ENCODE assay signal across 1 cellular context in the genomic region with DNA sequence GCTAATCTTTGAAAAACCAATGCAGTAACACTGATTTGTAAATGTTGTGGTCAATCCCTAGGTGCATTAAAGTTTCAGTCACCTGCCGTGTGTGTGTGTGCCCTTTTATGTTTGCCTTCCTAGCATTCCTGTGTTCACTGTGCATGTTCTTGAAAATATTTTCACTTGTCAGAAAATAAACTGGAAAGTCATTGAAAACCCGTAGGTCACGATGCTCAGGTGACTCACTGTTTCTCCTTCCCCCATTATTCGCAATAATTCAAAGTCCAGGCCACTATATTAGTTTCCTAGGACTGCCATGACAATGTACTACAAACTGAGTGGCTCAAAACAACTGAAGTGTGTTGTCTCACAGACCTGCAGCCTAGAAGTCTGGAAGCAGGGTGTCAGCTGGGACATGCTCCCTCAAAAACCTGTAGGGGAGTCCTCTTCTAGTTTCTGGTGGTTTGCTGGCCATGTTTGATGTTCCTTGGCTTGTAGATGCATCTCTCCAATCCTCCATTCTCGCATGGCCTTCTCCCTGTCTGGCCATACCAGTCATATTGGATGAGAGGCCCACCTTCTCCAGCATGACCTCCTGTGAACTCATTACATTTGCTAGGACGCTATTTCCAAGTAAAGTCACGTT.
TF ChIP-seq lines count a peak whose summit lies in the region.

No MANE protein-coding gene starts in this region.

TF ChIP-seq in GM23338, 12 proteins besides CTCF, POLR2A, EP300 and RAD21:
- TF ChIP-seq EZH2 (IDR thresholded peaks at IDR 0.05; ENCODE audit: low read depth, unreplicated experiment) (no peak), CREB1 (CRISPR knock-in tag; IDR thresholded peaks at IDR 0.05; ENCODE audit: low read depth) (no peak), POLR2AphosphoS5 (IDR thresholded peaks at IDR 0.05; ENCODE audit: low read depth) (no peak), EZH2phosphoT487 (IDR thresholded peaks at IDR 0.05; ENCODE audit: unreplicated experiment) (no peak), ZNF331 (CRISPR knock-in tag; IDR thresholded peaks at IDR 0.05; ENCODE audit: low read depth) (no peak), JUNB (IDR thresholded peaks at IDR 0.05; ENCODE audit: unreplicated experiment) (no peak), ZNF114 (CRISPR knock-in tag; IDR thresholded peaks at IDR 0.05) (no peak)
- TF ChIP-seq, protein P1, sequence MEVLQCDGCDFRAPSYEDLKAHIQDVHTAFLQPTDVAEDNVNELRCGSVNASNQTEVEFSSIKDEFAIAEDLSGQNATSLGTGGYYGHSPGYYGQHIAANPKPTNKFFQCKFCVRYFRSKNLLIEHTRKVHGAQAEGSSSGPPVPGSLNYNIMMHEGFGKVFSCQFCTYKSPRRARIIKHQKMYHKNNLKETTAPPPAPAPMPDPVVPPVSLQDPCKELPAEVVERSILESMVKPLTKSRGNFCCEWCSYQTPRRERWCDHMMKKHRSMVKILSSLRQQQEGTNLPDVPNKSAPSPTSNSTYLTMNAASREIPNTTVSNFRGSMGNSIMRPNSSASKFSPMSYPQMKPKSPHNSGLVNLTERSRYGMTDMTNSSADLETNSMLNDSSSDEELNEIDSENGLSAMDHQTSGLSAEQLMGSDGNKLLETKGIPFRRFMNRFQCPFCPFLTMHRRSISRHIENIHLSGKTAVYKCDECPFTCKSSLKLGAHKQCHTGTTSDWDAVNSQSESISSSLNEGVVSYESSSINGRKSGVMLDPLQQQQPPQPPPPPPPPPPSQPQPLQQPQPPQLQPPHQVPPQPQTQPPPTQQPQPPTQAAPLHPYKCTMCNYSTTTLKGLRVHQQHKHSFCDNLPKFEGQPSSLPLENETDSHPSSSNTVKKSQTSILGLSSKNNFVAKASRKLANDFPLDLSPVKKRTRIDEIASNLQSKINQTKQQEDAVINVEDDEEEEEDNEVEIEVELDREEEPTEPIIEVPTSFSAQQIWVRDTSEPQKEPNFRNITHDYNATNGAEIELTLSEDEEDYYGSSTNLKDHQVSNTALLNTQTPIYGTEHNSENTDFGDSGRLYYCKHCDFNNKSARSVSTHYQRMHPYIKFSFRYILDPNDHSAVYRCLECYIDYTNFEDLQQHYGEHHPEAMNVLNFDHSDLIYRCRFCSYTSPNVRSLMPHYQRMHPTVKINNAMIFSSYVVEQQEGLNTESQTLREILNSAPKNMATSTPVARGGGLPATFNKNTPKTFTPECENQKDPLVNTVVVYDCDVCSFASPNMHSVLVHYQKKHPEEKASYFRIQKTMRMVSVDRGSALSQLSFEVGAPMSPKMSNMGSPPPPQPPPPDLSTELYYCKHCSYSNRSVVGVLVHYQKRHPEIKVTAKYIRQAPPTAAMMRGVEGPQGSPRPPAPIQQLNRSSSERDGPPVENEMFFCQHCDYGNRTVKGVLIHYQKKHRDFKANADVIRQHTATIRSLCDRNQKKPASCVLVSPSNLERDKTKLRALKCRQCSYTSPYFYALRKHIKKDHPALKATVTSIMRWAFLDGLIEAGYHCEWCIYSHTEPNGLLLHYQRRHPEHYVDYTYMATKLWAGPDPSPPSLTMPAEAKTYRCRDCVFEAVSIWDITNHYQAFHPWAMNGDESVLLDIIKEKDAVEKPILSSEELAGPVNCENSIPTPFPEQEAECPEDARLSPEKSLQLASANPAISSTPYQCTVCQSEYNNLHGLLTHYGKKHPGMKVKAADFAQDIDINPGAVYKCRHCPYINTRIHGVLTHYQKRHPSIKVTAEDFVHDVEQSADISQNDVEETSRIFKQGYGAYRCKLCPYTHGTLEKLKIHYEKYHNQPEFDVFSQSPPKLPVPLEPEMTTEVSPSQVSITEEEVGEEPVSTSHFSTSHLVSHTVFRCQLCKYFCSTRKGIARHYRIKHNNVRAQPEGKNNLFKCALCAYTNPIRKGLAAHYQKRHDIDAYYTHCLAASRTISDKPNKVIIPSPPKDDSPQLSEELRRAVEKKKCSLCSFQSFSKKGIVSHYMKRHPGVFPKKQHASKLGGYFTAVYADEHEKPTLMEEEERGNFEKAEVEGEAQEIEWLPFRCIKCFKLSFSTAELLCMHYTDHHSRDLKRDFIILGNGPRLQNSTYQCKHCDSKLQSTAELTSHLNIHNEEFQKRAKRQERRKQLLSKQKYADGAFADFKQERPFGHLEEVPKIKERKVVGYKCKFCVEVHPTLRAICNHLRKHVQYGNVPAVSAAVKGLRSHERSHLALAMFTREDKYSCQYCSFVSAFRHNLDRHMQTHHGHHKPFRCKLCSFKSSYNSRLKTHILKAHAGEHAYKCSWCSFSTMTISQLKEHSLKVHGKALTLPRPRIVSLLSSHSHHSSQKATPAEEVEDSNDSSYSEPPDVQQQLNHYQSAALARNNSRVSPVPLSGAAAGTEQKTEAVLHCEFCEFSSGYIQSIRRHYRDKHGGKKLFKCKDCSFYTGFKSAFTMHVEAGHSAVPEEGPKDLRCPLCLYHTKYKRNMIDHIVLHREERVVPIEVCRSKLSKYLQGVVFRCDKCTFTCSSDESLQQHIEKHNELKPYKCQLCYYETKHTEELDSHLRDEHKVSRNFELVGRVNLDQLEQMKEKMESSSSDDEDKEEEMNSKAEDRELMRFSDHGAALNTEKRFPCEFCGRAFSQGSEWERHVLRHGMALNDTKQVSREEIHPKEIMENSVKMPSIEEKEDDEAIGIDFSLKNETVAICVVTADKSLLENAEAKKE (CRISPR knock-in tag; IDR thresholded peaks at IDR 0.05), result no peak
- TF ChIP-seq, protein P2, sequence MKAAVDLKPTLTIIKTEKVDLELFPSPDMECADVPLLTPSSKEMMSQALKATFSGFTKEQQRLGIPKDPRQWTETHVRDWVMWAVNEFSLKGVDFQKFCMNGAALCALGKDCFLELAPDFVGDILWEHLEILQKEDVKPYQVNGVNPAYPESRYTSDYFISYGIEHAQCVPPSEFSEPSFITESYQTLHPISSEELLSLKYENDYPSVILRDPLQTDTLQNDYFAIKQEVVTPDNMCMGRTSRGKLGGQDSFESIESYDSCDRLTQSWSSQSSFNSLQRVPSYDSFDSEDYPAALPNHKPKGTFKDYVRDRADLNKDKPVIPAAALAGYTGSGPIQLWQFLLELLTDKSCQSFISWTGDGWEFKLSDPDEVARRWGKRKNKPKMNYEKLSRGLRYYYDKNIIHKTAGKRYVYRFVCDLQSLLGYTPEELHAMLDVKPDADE (IDR thresholded peaks at IDR 0.05), result no peak
- TF ChIP-seq, protein P3, sequence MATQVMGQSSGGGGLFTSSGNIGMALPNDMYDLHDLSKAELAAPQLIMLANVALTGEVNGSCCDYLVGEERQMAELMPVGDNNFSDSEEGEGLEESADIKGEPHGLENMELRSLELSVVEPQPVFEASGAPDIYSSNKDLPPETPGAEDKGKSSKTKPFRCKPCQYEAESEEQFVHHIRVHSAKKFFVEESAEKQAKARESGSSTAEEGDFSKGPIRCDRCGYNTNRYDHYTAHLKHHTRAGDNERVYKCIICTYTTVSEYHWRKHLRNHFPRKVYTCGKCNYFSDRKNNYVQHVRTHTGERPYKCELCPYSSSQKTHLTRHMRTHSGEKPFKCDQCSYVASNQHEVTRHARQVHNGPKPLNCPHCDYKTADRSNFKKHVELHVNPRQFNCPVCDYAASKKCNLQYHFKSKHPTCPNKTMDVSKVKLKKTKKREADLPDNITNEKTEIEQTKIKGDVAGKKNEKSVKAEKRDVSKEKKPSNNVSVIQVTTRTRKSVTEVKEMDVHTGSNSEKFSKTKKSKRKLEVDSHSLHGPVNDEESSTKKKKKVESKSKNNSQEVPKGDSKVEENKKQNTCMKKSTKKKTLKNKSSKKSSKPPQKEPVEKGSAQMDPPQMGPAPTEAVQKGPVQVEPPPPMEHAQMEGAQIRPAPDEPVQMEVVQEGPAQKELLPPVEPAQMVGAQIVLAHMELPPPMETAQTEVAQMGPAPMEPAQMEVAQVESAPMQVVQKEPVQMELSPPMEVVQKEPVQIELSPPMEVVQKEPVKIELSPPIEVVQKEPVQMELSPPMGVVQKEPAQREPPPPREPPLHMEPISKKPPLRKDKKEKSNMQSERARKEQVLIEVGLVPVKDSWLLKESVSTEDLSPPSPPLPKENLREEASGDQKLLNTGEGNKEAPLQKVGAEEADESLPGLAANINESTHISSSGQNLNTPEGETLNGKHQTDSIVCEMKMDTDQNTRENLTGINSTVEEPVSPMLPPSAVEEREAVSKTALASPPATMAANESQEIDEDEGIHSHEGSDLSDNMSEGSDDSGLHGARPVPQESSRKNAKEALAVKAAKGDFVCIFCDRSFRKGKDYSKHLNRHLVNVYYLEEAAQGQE (IDR thresholded peaks at IDR 0.05; ENCODE audit: unreplicated experiment), result no peak
